In the genomic region with DNA sequence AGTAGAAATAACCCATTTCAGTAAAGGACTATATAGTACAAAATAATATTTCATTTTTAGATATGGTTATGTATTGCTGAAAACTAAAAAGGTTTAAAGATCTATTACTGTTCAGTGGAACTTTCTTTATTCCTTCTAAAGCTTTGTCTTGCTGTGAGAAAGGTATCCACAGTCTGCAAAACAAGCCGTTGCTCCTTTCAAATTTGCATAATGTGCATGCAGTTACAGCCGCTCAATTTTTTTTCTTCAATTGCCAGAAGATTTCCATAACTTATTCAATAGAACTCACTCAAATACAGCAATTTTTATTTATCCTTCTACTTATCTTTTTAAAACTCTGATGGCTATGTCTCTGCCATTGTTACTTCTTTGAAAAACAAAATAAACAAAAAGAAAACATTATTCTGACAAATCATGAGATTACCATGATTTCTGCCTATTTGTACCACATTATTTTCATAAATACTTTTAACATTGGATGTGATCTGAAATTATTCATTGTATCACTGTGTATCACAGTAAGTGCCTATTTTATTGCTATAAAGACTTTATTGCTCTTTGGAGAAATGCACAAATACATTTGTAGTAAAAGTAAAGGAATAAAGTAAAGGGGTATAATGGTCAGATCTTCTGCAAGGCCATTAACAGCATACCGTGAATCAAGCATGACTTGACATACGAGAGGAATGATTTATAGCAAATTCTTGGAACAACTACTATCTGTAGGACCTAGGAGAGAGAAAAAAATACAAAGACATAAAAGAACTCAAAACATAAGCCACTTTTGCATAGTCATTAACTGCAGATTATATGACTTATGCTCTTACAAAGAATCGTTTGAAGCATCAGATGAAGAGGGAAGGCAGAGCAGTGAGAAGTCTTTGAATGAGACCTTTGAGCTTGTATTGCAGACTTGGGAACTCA, we compare ENCODE assay signal across 1 cellular context.
TF ChIP-seq lines count a peak whose summit lies in the region.

No MANE protein-coding gene starts in this region.

TF ChIP-seq in K562, 482 proteins besides CTCF, POLR2A, EP300 and RAD21 (continued from another document and continues in another):
- TF ChIP-seq HES1 (IDR thresholded peaks at IDR 0.05; ENCODE audit: low read depth) = no peak
- no peak for TF ChIP-seq RBM14 (IDR thresholded peaks at IDR 0.05; ENCODE audit: borderline replicate concordance, insufficient read depth, low read depth, low read length)
- TF ChIP-seq ATF7 (IDR thresholded peaks at IDR 0.05) = peak; percentile 40; the same call in 1 of the 2 replicates
- TF ChIP-seq PTBP1 (IDR thresholded peaks at IDR 0.05; ENCODE audit: low read depth, low read length) = no peak
- TF ChIP-seq EGR1 (conservative IDR thresholded peaks at IDR 0.05) = no peak
- TF ChIP-seq HNRNPLL (IDR thresholded peaks at IDR 0.05; ENCODE audit: low read depth, low read length, poor library complexity, severe bottlenecking) = no peak
- TF ChIP-seq, protein P1, sequence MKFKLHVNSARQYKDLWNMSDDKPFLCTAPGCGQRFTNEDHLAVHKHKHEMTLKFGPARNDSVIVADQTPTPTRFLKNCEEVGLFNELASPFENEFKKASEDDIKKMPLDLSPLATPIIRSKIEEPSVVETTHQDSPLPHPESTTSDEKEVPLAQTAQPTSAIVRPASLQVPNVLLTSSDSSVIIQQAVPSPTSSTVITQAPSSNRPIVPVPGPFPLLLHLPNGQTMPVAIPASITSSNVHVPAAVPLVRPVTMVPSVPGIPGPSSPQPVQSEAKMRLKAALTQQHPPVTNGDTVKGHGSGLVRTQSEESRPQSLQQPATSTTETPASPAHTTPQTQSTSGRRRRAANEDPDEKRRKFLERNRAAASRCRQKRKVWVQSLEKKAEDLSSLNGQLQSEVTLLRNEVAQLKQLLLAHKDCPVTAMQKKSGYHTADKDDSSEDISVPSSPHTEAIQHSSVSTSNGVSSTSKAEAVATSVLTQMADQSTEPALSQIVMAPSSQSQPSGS (CRISPR knock-in tag; IDR thresholded peaks at IDR 0.05) = no peak
- TF ChIP-seq SRSF7 (optimal IDR thresholded peaks at IDR 0.05; ENCODE audit: low read depth, low read length) = no peak
- peak; percentile 89 for TF ChIP-seq MAFF (IDR thresholded peaks at IDR 0.05; ENCODE audit: low read length)
- TF ChIP-seq, protein P2, sequence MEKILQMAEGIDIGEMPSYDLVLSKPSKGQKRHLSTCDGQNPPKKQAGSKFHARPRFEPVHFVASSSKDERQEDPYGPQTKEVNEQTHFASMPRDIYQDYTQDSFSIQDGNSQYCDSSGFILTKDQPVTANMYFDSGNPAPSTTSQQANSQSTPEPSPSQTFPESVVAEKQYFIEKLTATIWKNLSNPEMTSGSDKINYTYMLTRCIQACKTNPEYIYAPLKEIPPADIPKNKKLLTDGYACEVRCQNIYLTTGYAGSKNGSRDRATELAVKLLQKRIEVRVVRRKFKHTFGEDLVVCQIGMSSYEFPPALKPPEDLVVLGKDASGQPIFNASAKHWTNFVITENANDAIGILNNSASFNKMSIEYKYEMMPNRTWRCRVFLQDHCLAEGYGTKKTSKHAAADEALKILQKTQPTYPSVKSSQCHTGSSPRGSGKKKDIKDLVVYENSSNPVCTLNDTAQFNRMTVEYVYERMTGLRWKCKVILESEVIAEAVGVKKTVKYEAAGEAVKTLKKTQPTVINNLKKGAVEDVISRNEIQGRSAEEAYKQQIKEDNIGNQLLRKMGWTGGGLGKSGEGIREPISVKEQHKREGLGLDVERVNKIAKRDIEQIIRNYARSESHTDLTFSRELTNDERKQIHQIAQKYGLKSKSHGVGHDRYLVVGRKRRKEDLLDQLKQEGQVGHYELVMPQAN (IDR thresholded peaks at IDR 0.05; ENCODE audit: borderline replicate concordance) = no peak
- no peak for TF ChIP-seq SMC3 (conservative IDR thresholded peaks at IDR 0.05; ENCODE audit: insufficient read depth, low read depth, low read length)
- no peak for TF ChIP-seq THAP7 (CRISPR knock-in tag; IDR thresholded peaks at IDR 0.05)
- TF ChIP-seq ZNF197 (CRISPR knock-in tag; IDR thresholded peaks at IDR 0.05; ENCODE audit: low read depth) = no peak
- TF ChIP-seq EP400 (IDR thresholded peaks at IDR 0.05) = peak; percentile 62; the same call in 1 of the 2 replicates
- peak in 1 of 2 experiments; percentile 56; a peak in 1 of 4 replicates for TF ChIP-seq MLLT1 (IDR thresholded peaks at IDR 0.05)
- no peak for TF ChIP-seq ZZZ3 (IDR thresholded peaks at IDR 0.05)
- TF ChIP-seq NR1H2 (CRISPR knock-in tag; IDR thresholded peaks at IDR 0.05) = no peak
- no peak for TF ChIP-seq TFAP4 (CRISPR knock-in tag; IDR thresholded peaks at IDR 0.05; ENCODE audit: borderline replicate concordance)
- TF ChIP-seq FIP1L1 (IDR thresholded peaks at IDR 0.05; ENCODE audit: low read depth, low read length, poor library complexity, severe bottlenecking) = no peak
- TF ChIP-seq FUS (optimal IDR thresholded peaks at IDR 0.05; ENCODE audit: low read depth, low read length) = no peak
- no peak for TF ChIP-seq ZNF830 (CRISPR knock-in tag; IDR thresholded peaks at IDR 0.05)
- TF ChIP-seq KAT7 (CRISPR knock-in tag; IDR thresholded peaks at IDR 0.05; ENCODE audit: borderline replicate concordance) = no peak
- TF ChIP-seq HDAC8 (tag; IDR thresholded peaks at IDR 0.05) = no peak
- 0 out of 2 replicates have a peak, but pooled peaks have one; percentile 22 for TF ChIP-seq ZBTB17 (CRISPR knock-in tag; IDR thresholded peaks at IDR 0.05)
- TF ChIP-seq ZBTB8A (IDR thresholded peaks at IDR 0.05; ENCODE audit: partially characterized antibody) = no peak
- no peak for TF ChIP-seq BRD4 (IDR thresholded peaks at IDR 0.05)
- TF ChIP-seq HDAC1 (IDR thresholded peaks at IDR 0.05) = peak in 1 of 2 experiments; percentile 91; a peak in 2 of 4 replicates
- TF ChIP-seq ZNF740 (CRISPR knock-in tag; IDR thresholded peaks at IDR 0.05) = no peak
- TF ChIP-seq ZNF740 (tag; IDR thresholded peaks at IDR 0.05) = no peak
- TF ChIP-seq RBM22 (IDR thresholded peaks at IDR 0.05; ENCODE audit: low read depth, low read length, poor library complexity, severe bottlenecking) = no peak
- no peak for TF ChIP-seq TEAD2 (tag; IDR thresholded peaks at IDR 0.05)
- no peak for TF ChIP-seq ZNF507 (tag; conservative IDR thresholded peaks at IDR 0.05)
- peak; percentile 87 for TF ChIP-seq MECOM (CRISPR knock-in tag; IDR thresholded peaks at IDR 0.05)
- peak; percentile 90 for TF ChIP-seq NCOR1 (IDR thresholded peaks at IDR 0.05)
- TF ChIP-seq ATF1 (CRISPR knock-in tag; IDR thresholded peaks at IDR 0.05) = no peak
- TF ChIP-seq ATF1 (tag; IDR thresholded peaks at IDR 0.05) = peak; percentile 46; the same call in 1 of the 2 replicates
- no peak for TF ChIP-seq ZNF232 (CRISPR knock-in tag; IDR thresholded peaks at IDR 0.05)
- no peak for TF ChIP-seq STAT5B (CRISPR knock-in tag; IDR thresholded peaks at IDR 0.05)
- TF ChIP-seq ZFP36 (IDR thresholded peaks at IDR 0.05; ENCODE audit: low read depth, low read length, partially characterized antibody) = no peak
- no peak for TF ChIP-seq ZNF24 (IDR thresholded peaks at IDR 0.05)
- no peak for TF ChIP-seq ZNF699 (CRISPR knock-in tag; IDR thresholded peaks at IDR 0.05; ENCODE audit: insufficient replicate concordance)
- TF ChIP-seq NFIX (CRISPR knock-in tag; IDR thresholded peaks at IDR 0.05; ENCODE audit: low read depth) = no peak
- TF ChIP-seq KDM2B (CRISPR knock-in tag; IDR thresholded peaks at IDR 0.05) = no peak
- no peak for TF ChIP-seq CREM (IDR thresholded peaks at IDR 0.05; ENCODE audit: low read depth)
- no peak for TF ChIP-seq MTA3 (IDR thresholded peaks at IDR 0.05; ENCODE audit: borderline replicate concordance)
- TF ChIP-seq PHF8 (IDR thresholded peaks at IDR 0.05; ENCODE audit: borderline replicate concordance, low read length) = no peak
- no peak for TF ChIP-seq RBM17 (IDR thresholded peaks at IDR 0.05; ENCODE audit: borderline replicate concordance, low read depth, low read length)
- TF ChIP-seq, protein P3, sequence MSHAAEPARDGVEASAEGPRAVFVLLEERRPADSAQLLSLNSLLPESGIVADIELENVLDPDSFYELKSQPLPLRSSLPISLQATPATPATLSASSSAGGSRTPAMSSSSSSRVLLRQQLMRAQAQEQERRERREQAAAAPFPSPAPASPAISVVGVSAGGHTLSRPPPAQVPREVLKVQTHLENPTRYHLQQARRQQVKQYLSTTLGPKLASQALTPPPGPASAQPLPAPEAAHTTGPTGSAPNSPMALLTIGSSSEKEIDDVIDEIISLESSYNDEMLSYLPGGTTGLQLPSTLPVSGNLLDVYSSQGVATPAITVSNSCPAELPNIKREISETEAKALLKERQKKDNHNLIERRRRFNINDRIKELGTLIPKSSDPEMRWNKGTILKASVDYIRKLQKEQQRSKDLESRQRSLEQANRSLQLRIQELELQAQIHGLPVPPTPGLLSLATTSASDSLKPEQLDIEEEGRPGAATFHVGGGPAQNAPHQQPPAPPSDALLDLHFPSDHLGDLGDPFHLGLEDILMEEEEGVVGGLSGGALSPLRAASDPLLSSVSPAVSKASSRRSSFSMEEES (CRISPR knock-in tag; IDR thresholded peaks at IDR 0.05) = no peak
- TF ChIP-seq ARHGAP35 (IDR thresholded peaks at IDR 0.05; ENCODE audit: partially characterized antibody) = no peak
- TF ChIP-seq PHF20 (IDR thresholded peaks at IDR 0.05; ENCODE audit: partially characterized antibody) = no peak
- TF ChIP-seq CHD2 (IDR thresholded peaks at IDR 0.05; ENCODE audit: low read depth, low read length) = no peak
- peak; percentile 77 for TF ChIP-seq TAL1 (IDR thresholded peaks at IDR 0.05)
- TF ChIP-seq POLR3G (IDR thresholded peaks at IDR 0.05; ENCODE audit: extremely low read depth, insufficient read length, insufficient replicate concordance) = no peak
- no peak for TF ChIP-seq SNRNP70 (optimal IDR thresholded peaks at IDR 0.05; ENCODE audit: low read depth, low read length)
- TF ChIP-seq ZFPM2 (CRISPR knock-in tag; IDR thresholded peaks at IDR 0.05) = no peak
- TF ChIP-seq SETDB1 (IDR thresholded peaks at IDR 0.05; ENCODE audit: low read length) = no peak
- TF ChIP-seq TEAD4 (IDR thresholded peaks at IDR 0.05; ENCODE audit: low read length) = peak; percentile 82
- TF ChIP-seq TEAD4 (CRISPR knock-in tag; IDR thresholded peaks at IDR 0.05; ENCODE audit: borderline replicate concordance) = no peak
- peak; percentile 79 for TF ChIP-seq TCF3 (CRISPR knock-in tag; IDR thresholded peaks at IDR 0.05)
- TF ChIP-seq ZNF764 (CRISPR knock-in tag; IDR thresholded peaks at IDR 0.05; ENCODE audit: low read depth) = no peak
- no peak for TF ChIP-seq POLR2AphosphoS2 (IDR thresholded peaks at IDR 0.05; ENCODE audit: low read length)
- peak; percentile 99 for TF ChIP-seq STAT5A (IDR thresholded peaks at IDR 0.05; ENCODE audit: borderline replicate concordance, low read length)
